8 cellular contexts compared by ENCODE assay signal in the genomic region with DNA sequence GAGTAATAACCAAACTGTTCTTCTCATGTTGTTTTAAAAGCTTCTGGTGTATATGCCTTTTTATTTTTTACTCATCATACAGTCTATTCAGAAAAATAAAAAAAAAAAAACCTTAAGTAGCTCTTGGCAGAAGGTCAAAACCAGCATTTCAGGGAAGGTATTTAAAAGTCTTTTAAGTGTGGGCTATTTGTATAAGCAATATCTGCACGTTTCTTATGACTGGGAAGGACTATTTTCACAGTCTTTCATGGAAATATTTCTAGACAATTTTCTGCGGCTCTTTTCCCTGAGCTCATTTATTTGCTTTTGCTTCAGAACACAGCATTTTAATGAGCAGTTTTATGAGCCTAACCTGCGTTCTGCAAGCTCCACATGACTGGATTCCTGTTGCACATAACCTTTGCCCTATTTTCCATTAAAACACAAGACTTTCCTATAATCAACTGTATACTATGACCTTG.
DNase-seq lines count a peak whose midpoint lies in the region; ATAC-seq, FAIRE-seq and TF ChIP-seq lines count a peak whose summit lies in the region.

No MANE protein-coding gene starts in this region.

- DNase-seq in NCI-H1417 (lab: John Stamatoyannopoulos, UW) (peak in 2 of 3 experiments; percentile 24 to 70), NCI-H1417 treated with DMSO at 0.1 percent for 48 hours (lab: John Stamatoyannopoulos, UW) (no peak), Peyer's patch (no peak), esophagus muscularis mucosa (ENCODE audit: extremely low spot score) (no peak), stomach (no peak), C1 segment of cervical spinal cord (lab: John Stamatoyannopoulos, UW) (no peak), frontal cortex (ENCODE audit: low spot score in 2 of 2) (no peak)

- TF ChIP-seq EP300 in esophagus muscularis mucosa (IDR thresholded peaks at IDR 0.05) (no peak), stomach (IDR thresholded peaks at IDR 0.05) (no peak)

- H3K4me1 ChIP-seq in Peyer's patch (peaks cover 0 to 55% (median 17%) of the 10 kb centered on the region in 4 donors), esophagus muscularis mucosa (peaks cover 35 to 53% (median 51%) of the 10 kb centered on the region in 4 donors), stomach (peaks cover 26 to 66% (median 33%) of the 10 kb centered on the region in 4 donors)

- no peaks in the 10 kb centered on the region for H3K36me3 ChIP-seq in Peyer's patch
- no peaks in the 10 kb centered on the region for H3K36me3 ChIP-seq in esophagus muscularis mucosa
- H3K36me3 ChIP-seq in stomach: no peaks in the 10 kb centered on the region

- H3K27ac ChIP-seq in Peyer's patch (peak overlapping the region; percentile 50 to 83 (median 72)), esophagus muscularis mucosa (replicated peaks in 1 of 4) (peak overlapping the region; percentile 78 to 83 (median 80)), stomach (peak overlapping the region in 4 of 5 donors; percentile 74 to 91 (median 82))

- intact Hi-C loops in esophagus muscularis mucosa (cut with DNase I): loop anchor here (5.0 kb wide), 1 partner anchor 37 kb away; no protein-coding TSS in a partner anchor
- intact Hi-C loops in stomach (cut with DNase I; ENCODE audit: low total_unique reads): no loop called here

- no peak for ATAC-seq in HG02970 (IDR thresholded peaks at IDR 0.05; ENCODE audit: low FRiP score, unreplicated experiment)

- TF ChIP-seq CTCF in Peyer's patch (IDR thresholded peaks at IDR 0.05) (no peak), esophagus muscularis mucosa (IDR thresholded peaks at IDR 0.05) (no peak), stomach (IDR thresholded peaks at IDR 0.05) (no peak)

- 15% methylated on average over 3 of the region's 3 CpGs for WGBS in esophagus muscularis mucosa
- 3 to 13% (median 12%) methylated on average over 3 of the region's 3 CpGs for WGBS in stomach, 5 donors

- no peaks in the 10 kb centered on the region for H3K27me3 ChIP-seq in Peyer's patch
- no peaks in the 10 kb centered on the region for H3K27me3 ChIP-seq in esophagus muscularis mucosa
- H3K27me3 ChIP-seq in stomach: no peaks in the 10 kb centered on the region

- TF ChIP-seq POLR2A in Peyer's patch (IDR thresholded peaks at IDR 0.05) (no peak), esophagus muscularis mucosa (IDR thresholded peaks at IDR 0.05; ENCODE audit: low read depth) (no peak), stomach (IDR thresholded peaks at IDR 0.05) (no peak)

- H3K4me3 ChIP-seq in Peyer's patch (no peak overlapping the region), esophagus muscularis mucosa (peak overlapping the region in 1 of 4 donors; percentile 36), stomach (no peak overlapping the region)

- FAIRE-seq in frontal cortex (lab: Jason Lieb, UNC): no peak

- H3K9me3 ChIP-seq in Peyer's patch (no peaks in the 10 kb centered on the region), esophagus muscularis mucosa (no peaks in the 10 kb centered on the region), stomach (no peaks in the 10 kb centered on the region)

Comparison
In these comparisons a context has a peak if more than half of its experiments do, and no peak if none do; other contexts are left out.
1. DNase-seq: peak in NCI-H1417 (2 of 3); none in NCI-H1417 treated with DMSO at 0.1 percent for 48 hours (single experiment), Peyer's patch (0 of 3), esophagus muscularis mucosa (single experiment), stomach (single experiment), C1 segment of cervical spinal cord (0 of 14) and frontal cortex (0 of 2).
2. Peak in every context shown above with its lines, with median percentiles within 50 percentile points of each other: H3K27ac ChIP-seq.